ENCODE assay signal across 21 cellular contexts in the genomic region with DNA sequence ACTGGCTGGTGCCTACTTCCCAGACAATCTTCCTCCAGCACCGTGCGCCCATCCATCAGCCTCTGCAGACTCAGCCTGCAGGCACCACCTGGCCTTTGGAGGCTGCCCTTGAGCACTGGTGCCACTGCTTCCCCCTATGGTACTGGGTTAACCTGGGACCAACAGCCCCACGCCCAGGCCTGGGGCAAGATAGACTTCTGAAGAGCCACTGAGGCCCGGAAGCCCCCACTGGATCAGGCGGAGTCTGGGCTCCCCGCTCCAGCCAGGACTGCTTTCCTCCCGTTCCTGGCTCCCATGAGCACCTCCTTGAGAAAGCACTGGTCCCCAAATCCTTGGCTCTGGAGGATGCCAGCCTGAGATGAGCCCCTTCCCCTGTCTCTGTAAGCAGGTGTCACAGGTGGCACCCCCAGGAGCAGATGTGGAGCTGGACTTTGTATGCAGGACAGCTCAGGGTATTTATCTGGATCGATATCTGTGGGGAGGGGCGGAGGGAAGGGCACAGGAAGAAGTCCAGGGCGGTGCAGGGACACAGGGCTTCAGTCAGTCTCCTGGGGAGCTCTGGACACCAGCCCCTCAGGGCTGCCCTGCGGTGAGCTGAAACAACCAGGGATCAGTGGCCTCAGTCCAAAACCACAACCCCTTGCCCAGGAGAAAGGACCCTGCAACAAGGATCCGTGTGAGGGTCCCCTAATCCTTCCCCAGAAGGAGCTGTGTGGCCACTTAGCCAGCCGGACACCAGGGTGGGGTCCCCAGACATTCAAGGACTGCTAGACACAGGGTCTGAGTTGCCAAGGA.
A peak's percentile ranks its signal among the peaks of the same experiment; 100 is the strongest.
DNase-seq lines count a peak whose midpoint lies in the region; ATAC-seq and TF ChIP-seq lines count a peak whose summit lies in the region.
"Had no signal": no experiment of that assay in that cellular context is flagged by ENCODE, and none has a peak within 500 bp of the region (broad histone marks: within the 10 kb centered on the region; RNA-seq: fewer than 3 reads in every experiment).

No MANE protein-coding gene starts in this region.

- TF ChIP-seq CTCF in heart left ventricle (IDR thresholded peaks at IDR 0.05) (no peak), endodermal cell (conservative IDR thresholded peaks at IDR 0.05) (no peak)

- intact Hi-C loops in Right ventricle myocardium inferior (cut with DNase I) (no loop called here), heart left ventricle (cut with DNase I) (no loop called here), posterior vena cava (cut with DNase I) (loop anchor here in 1 of 2 donors (5.0 kb wide), 1 partner anchor 1138 kb away; no protein-coding TSS in a partner anchor)
- intact Hi-C loops in naive thymus-derived CD4-positive, alpha-beta T cell (cut with micrococcal nuclease): no loop called here

- H3K9ac ChIP-seq in endodermal cell (ENCODE audit: extremely low read depth, low read length, poor library complexity, severe bottlenecking): no peak overlapping the region

- H3K27me3 Mint-ChIP-seq in endodermal cell (ENCODE audit: insufficient read depth): no peaks in the 10 kb centered on the region
- H3K27me3 Mint-ChIP-seq in naive thymus-derived CD4-positive, alpha-beta T cell: peaks cover 0 to 28% (median 9%) of the 10 kb centered on the region in 5 donors
- H3K27me3 Mint-ChIP-seq: B cell had no signal

- 66 to 80% (median 76%) methylated on average over 7 to 13 of the region's 13 CpGs for WGBS in heart left ventricle, 4 donors
- 92 to 95% methylated on average over 11 to 13 of the region's 13 CpGs for WGBS in endodermal cell (ENCODE audit: insufficient coverage in 1 of 2, insufficient read length in 1 of 2), 2 experiments

- H3K4me3 Mint-ChIP-seq in endodermal cell: no peak overlapping the region
- H3K4me3 Mint-ChIP-seq in naive thymus-derived CD4-positive, alpha-beta T cell: no peak overlapping the region
- H3K4me3 Mint-ChIP-seq: B cell, GM23338 had no signal

- ATAC-seq in Right ventricle myocardium inferior (no peak), heart left ventricle (no peak)
- ATAC-seq in naive thymus-derived CD4-positive, alpha-beta T cell: no peak
- ATAC-seq: GM23338 had no signal

- H3K27ac ChIP-seq in heart left ventricle (no peak overlapping the region), endodermal cell (ENCODE audit: low read depth, low read length) (no peak overlapping the region)
- no peak overlapping the region for H3K27ac ChIP-seq in naive thymus-derived CD4-positive, alpha-beta T cell (ENCODE audit: low read depth, low read length)
- H3K27ac ChIP-seq: SJCRH30 had no signal

- POLR2A ChIA-PET in naive thymus-derived CD4-positive, alpha-beta T cell (lab: Charles Lee): no interaction called here

- H3K4me1 ChIP-seq in heart left ventricle: no peaks in the 10 kb centered on the region
- no peaks in the 10 kb centered on the region for H3K4me1 ChIP-seq in endodermal cell (ENCODE audit: control insufficient read depth, insufficient read depth, low read length)
- H3K4me1 ChIP-seq in naive thymus-derived CD4-positive, alpha-beta T cell (ENCODE audit: control insufficient read depth in 2 of 2, insufficient read depth in 2 of 2, low read length in 2 of 2): no peaks in the 10 kb centered on the region
- H3K4me1 ChIP-seq: SJCRH30 had no signal

- H3K4me3 ChIP-seq in heart left ventricle (no peak overlapping the region), endodermal cell (ENCODE audit: low read length) (no peak overlapping the region)
- H3K4me3 ChIP-seq in naive thymus-derived CD4-positive, alpha-beta T cell (ENCODE audit: low read length): no peak overlapping the region
- H3K4me3 ChIP-seq: GM23338, SJCRH30 had no signal

- H3K36me3 ChIP-seq in heart left ventricle (no peaks in the 10 kb centered on the region), endodermal cell (ENCODE audit: control insufficient read depth, insufficient read depth, low read length) (no peaks in the 10 kb centered on the region)
- H3K36me3 ChIP-seq in naive thymus-derived CD4-positive, alpha-beta T cell (ENCODE audit: control insufficient read depth in 2 of 3, insufficient read depth in 3 of 3, low read length in 3 of 3): no peaks in the 10 kb centered on the region
- H3K36me3 ChIP-seq: SJCRH30 had no signal

- no peak for TF ChIP-seq POLR2A in heart left ventricle (IDR thresholded peaks at IDR 0.05)

- CTCF ChIA-PET in naive thymus-derived CD4-positive, alpha-beta T cell (lab: Charles Lee): no interaction called here

- peak; percentile 22 for DNase-seq in Right ventricle myocardium inferior (ENCODE audit: missing footprints)
- DNase-seq in heart left ventricle: no peak
- peak; percentile 30 for DNase-seq in endodermal cell
- DNase-seq in posterior vena cava (ENCODE audit: low spot score): peak; percentile 51
- no peak for DNase-seq in naive thymus-derived CD4-positive, alpha-beta T cell
- DNase-seq in NCI-H226: no peak
- no peak for DNase-seq in NCI-H1092 (lab: John Stamatoyannopoulos, UW)
- DNase-seq: DMS53; GDM1; HCEC 1CT; KG1; NCI-H1092 treated with DMSO at 0.1 percent for 48 hours; NCI-H1436 treated with DMSO at 0.1 percent for 48 hours; NCI-H2029 treated with DMSO at 0.1 percent for 48 hours; NCI-H345; NCI-H524; NCI-H774; NK-92 treated with Interleukin-12 subunit alpha and Interleukin-12 subunit beta, amount 100 ng/mL, for 24 hours; SJCRH30 had no signal

- no peaks in the 10 kb centered on the region for H3K36me3 Mint-ChIP-seq in endodermal cell (ENCODE audit: low read depth)
- no peaks in the 10 kb centered on the region for H3K36me3 Mint-ChIP-seq in naive thymus-derived CD4-positive, alpha-beta T cell

- no peaks in the 10 kb centered on the region for H3K9me3 Mint-ChIP-seq in endodermal cell
- peaks cover 0 to 2% (median 0%) of the 10 kb centered on the region in 11 donors for H3K9me3 Mint-ChIP-seq in naive thymus-derived CD4-positive, alpha-beta T cell
- H3K9me3 Mint-ChIP-seq: GM23338 had no signal

- no peaks in the 10 kb centered on the region for H3K4me1 Mint-ChIP-seq in endodermal cell
- no peaks in the 10 kb centered on the region for H3K4me1 Mint-ChIP-seq in naive thymus-derived CD4-positive, alpha-beta T cell
- H3K4me1 Mint-ChIP-seq: B cell had no signal

- no peak overlapping the region for H3K27ac Mint-ChIP-seq in endodermal cell
- H3K27ac Mint-ChIP-seq in naive thymus-derived CD4-positive, alpha-beta T cell: no peak overlapping the region
- H3K27ac Mint-ChIP-seq: B cell, GM23338 had no signal

- H3K27me3 ChIP-seq in heart left ventricle: peaks cover 0 to 12% (median 0%) of the 10 kb centered on the region in 9 donors
- no peaks in the 10 kb centered on the region for H3K27me3 ChIP-seq in endodermal cell (ENCODE audit: control insufficient read depth, insufficient read depth, low read length, poor library complexity, severe bottlenecking)
- no peaks in the 10 kb centered on the region for H3K27me3 ChIP-seq in naive thymus-derived CD4-positive, alpha-beta T cell (ENCODE audit: control insufficient read depth in 2 of 2, insufficient read depth in 2 of 2, low read length in 2 of 2)
- H3K27me3 ChIP-seq: SJCRH30 had no signal

- no peaks in the 10 kb centered on the region for H3K9me3 ChIP-seq in heart left ventricle
- no peaks in the 10 kb centered on the region for H3K9me3 ChIP-seq in endodermal cell (ENCODE audit: control insufficient read depth, low read length)
- no peaks in the 10 kb centered on the region for H3K9me3 ChIP-seq in naive thymus-derived CD4-positive, alpha-beta T cell (ENCODE audit: control insufficient read depth in 2 of 3, low read length in 3 of 3)
- H3K9me3 ChIP-seq: SJCRH30 had no signal

Comparison
In these comparisons a context has a peak if more than half of its experiments do, and no peak if none do; other contexts are left out.
1. DNase-seq: peak in Right ventricle myocardium inferior (single experiment), endodermal cell (single experiment) and posterior vena cava (single experiment); none in heart left ventricle (0 of 5), naive thymus-derived CD4-positive, alpha-beta T cell (0 of 9), NCI-H226 (single experiment) and NCI-H1092 (single experiment).